ENCODE assay signal across 8 cellular contexts in the genomic region with DNA sequence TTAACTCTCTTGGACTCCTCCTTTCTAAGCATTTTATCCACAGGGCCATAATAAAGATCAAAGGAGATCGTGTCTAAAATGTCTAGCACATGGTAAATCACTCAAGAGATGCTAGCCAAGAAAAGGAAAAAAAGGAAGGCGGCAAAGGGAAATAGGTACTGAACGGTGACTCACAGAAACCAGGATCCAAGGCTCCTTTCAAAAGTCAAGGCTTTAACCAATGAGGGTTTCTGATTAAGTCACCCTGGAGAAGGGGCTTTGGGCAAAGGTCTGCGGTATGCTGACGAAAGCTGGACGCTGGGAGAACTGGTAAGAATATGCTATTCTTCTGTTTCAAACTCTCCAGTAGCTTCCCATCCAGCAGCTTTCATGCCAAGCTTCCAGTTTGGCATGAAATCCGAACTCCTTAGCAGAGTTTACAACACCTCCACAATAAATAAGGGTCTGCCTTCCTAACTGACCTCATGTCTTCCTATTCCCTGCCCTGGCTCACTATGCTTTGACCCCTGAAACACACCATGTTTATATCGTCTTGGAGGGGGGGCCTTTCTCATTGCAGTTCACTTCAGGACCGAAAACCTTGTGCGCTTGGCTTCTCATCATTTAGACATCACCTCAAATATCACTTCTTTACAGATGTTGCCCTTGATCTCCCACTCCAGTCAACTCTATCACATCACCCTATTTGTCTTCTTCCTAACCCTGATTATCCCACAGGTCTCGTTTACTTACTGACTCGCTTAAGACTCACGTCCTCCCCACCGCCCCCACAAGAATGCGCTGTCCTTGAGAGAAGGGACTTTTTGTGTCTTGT. TPM values are rescaled to one million over a fixed set of nuclear protein-coding genes. Genes with fewer than 3 reads are reported as not detected.
DNase-seq lines count a peak whose midpoint lies in the region; ATAC-seq, FAIRE-seq and TF ChIP-seq lines count a peak whose summit lies in the region.

No MANE protein-coding gene starts in this region.

- H2AFZ ChIP-seq in H9 (ENCODE audit: low read length): no peak overlapping the region

- peaks cover 6% of the 10 kb centered on the region for H3K23me2 ChIP-seq in H9 (ENCODE audit: insufficient read length, low read depth, low read length, poor library complexity, severe bottlenecking)

- no peak overlapping the region for H2BK15ac ChIP-seq in H9 (ENCODE audit: low read depth, low read length)

- H3K4me3 ChIP-seq in cardiac muscle cell: peak overlapping the region; percentile 83

- intact Hi-C loops in CD4-positive, alpha-beta T cell (cut with DNase I, micrococcal nuclease): loop anchor here (2.0 to 5.0 kb wide), 2 partner anchors 33 to 52 kb away; no protein-coding TSS in a partner anchor

- H2BK120ac ChIP-seq in H9 (ENCODE audit: low read depth, low read length, poor library complexity, severe bottlenecking): no peak overlapping the region

- H4K20me1 ChIP-seq in H9 (ENCODE audit: control insufficient read depth, insufficient read depth, insufficient read length): no peaks in the 10 kb centered on the region

- peak in 9 of 10 experiments; percentile 17 to 61 (median 34) for DNase-seq in CD4-positive, alpha-beta T cell
- DNase-seq in H9: no peak
- peak; percentile 70 for DNase-seq in RCC 7860 (ENCODE audit: low spot score)
- peak; percentile 63 for DNase-seq in activated naive CD4-positive, alpha-beta T cell treated with anti-CD3 and anti-CD28 coated beads, Interleukin-2, amount 10 ng/mL, durations not matched to agents 7 days and 5 days
- peak; percentile 30 to 51 for DNase-seq in cardiac muscle cell (ENCODE audit: low read depth in 1 of 2, low spot score in 1 of 2)
- DNase-seq in retina: peak; percentile 15

- H3K9ac ChIP-seq in H9 (ENCODE audit: extremely low read depth, insufficient read length, low read length): peak overlapping the region; percentile 73

- no peak overlapping the region for H3K4ac ChIP-seq in H9 (ENCODE audit: low read depth, low read length)

- TF ChIP-seq CTCF in CD4-positive, alpha-beta T cell (IDR thresholded peaks at IDR 0.05): no peak
- TF ChIP-seq CTCF in H9 (conservative IDR thresholded peaks at IDR 0.05) (no peak), cardiac muscle cell (IDR thresholded peaks at IDR 0.05; ENCODE audit: low read depth, low read length) (peak; percentile 11)

- peaks cover 52% of the 10 kb centered on the region for H3K4me1 Mint-ChIP-seq in CD4-positive, alpha-beta T cell (ENCODE audit: low read depth)
- H3K4me1 Mint-ChIP-seq in H9: peaks cover 27 to 34% of the 10 kb centered on the region in 2 experiments
- peaks cover 64% of the 10 kb centered on the region for H3K4me1 Mint-ChIP-seq in activated naive CD4-positive, alpha-beta T cell treated with anti-CD3 and anti-CD28 coated beads, Interleukin-2, amount 10 ng/mL, durations not matched to agents 7 days and 5 days

- no peak overlapping the region for H2BK20ac ChIP-seq in H9 (ENCODE audit: low read depth, low read length, poor library complexity, severe bottlenecking)

- H3K27me3 Mint-ChIP-seq in CD4-positive, alpha-beta T cell: no peaks in the 10 kb centered on the region
- peaks cover 39% of the 10 kb centered on the region for H3K27me3 Mint-ChIP-seq in H9 (ENCODE audit: low read depth)
- no peaks in the 10 kb centered on the region for H3K27me3 Mint-ChIP-seq in activated naive CD4-positive, alpha-beta T cell treated with anti-CD3 and anti-CD28 coated beads, Interleukin-2, amount 10 ng/mL, durations not matched to agents 7 days and 5 days

- no peak overlapping the region for H3K23ac ChIP-seq in H9 (ENCODE audit: insufficient read length, low read depth, low read length)

- peak overlapping the region; percentile 93 for H3K4me2 ChIP-seq in H9 (ENCODE audit: insufficient read depth, insufficient read length, low read length)

- WGBS in H9 (ENCODE audit: extremely low coverage, insufficient read length, low lambda C conversion rate): no CpG with 5 or more reads among the region's 15 CpGs

- peak overlapping the region; percentile 66 for H3K27ac ChIP-seq in CD4-positive, alpha-beta T cell (ENCODE audit: low read depth, low read length)
- H3K27ac ChIP-seq in H9 (ENCODE audit: insufficient read length, low read depth, low read length) (no peak overlapping the region), cardiac muscle cell (peak overlapping the region; percentile 82)

- no peaks in the 10 kb centered on the region for H3K9me3 ChIP-seq in CD4-positive, alpha-beta T cell (ENCODE audit: control insufficient read depth, low read length)
- H3K9me3 ChIP-seq in H9 (ENCODE audit: control insufficient read depth, low read depth, low read length): no peaks in the 10 kb centered on the region
- H3K9me3 ChIP-seq in cardiac muscle cell (ENCODE audit: low read depth): no peaks in the 10 kb centered on the region

- H3K36me3 Mint-ChIP-seq in CD4-positive, alpha-beta T cell (ENCODE audit: low read depth): peaks cover 28% of the 10 kb centered on the region
- H3K36me3 Mint-ChIP-seq in H9 (ENCODE audit: insufficient read depth in 1 of 3, low read depth in 3 of 3): peaks cover 16 to 34% (median 32%) of the 10 kb centered on the region in 3 experiments; a peak in 6 of 7 replicates
- peaks cover 29% of the 10 kb centered on the region for H3K36me3 Mint-ChIP-seq in activated naive CD4-positive, alpha-beta T cell treated with anti-CD3 and anti-CD28 coated beads, Interleukin-2, amount 10 ng/mL, durations not matched to agents 7 days and 5 days

- no peak overlapping the region for H4K91ac ChIP-seq in H9 (ENCODE audit: insufficient read length, low read depth, low read length)

- FAIRE-seq in RCC 7860 (lab: Jason Lieb, UNC): no peak

- H3K27me3 ChIP-seq in CD4-positive, alpha-beta T cell (ENCODE audit: control insufficient read depth, insufficient read depth, low read length): no peaks in the 10 kb centered on the region
- H3K27me3 ChIP-seq in H9 (ENCODE audit: insufficient read depth, low read length): no peaks in the 10 kb centered on the region; the same call in 1 of the 2 replicates
- H3K27me3 ChIP-seq in cardiac muscle cell: no peaks in the 10 kb centered on the region

- H3K9me3 Mint-ChIP-seq in CD4-positive, alpha-beta T cell: no peaks in the 10 kb centered on the region
- H3K9me3 Mint-ChIP-seq in H9: no peaks in the 10 kb centered on the region; a peak in 1 of 5 replicates
- peaks cover 1% of the 10 kb centered on the region for H3K9me3 Mint-ChIP-seq in activated naive CD4-positive, alpha-beta T cell treated with anti-CD3 and anti-CD28 coated beads, Interleukin-2, amount 10 ng/mL, durations not matched to agents 7 days and 5 days

- no peak overlapping the region for H2BK5ac ChIP-seq in H9 (ENCODE audit: insufficient read length, low read length)

- H4K5ac ChIP-seq in H9 (ENCODE audit: insufficient read length, low read depth, low read length): no peak overlapping the region

- peak overlapping the region; percentile 42; the same call in 1 of the 2 replicates for H3K14ac ChIP-seq in H9 (ENCODE audit: insufficient read depth, low read length)

- POLR2A ChIA-PET in CD4-positive, alpha-beta T cell (lab: Charles Lee): interaction anchor here (0.5 to 5.7 kb wide), 18 partner anchors 8 to 96 kb away, joined by 3 to 61 read pairs (median 4); a partner anchor contains a TSS

- H2AK5ac ChIP-seq in H9 (ENCODE audit: insufficient read length, low read length): no peak overlapping the region

- peak; percentile 57 for ATAC-seq in CD4-positive, alpha-beta T cell (ENCODE audit: poor library complexity)
- ATAC-seq in GM19455 (IDR thresholded peaks at IDR 0.05; ENCODE audit: unreplicated experiment): no peak
- ATAC-seq in HG03520 (IDR thresholded peaks at IDR 0.05; ENCODE audit: unreplicated experiment): no peak

- H3K56ac ChIP-seq in H9 (ENCODE audit: insufficient read length, low read depth, low read length): no peak overlapping the region

- H3K79me2 ChIP-seq in H9 (ENCODE audit: insufficient read depth, low read length): no peaks in the 10 kb centered on the region

- H3K18ac ChIP-seq in H9 (ENCODE audit: insufficient read length, low read depth, low read length): no peak overlapping the region

- H3K27ac Mint-ChIP-seq in CD4-positive, alpha-beta T cell: peak overlapping the region; percentile 81
- peak overlapping the region in 2 of 3 experiments; percentile 88 to 90; a peak in 3 of 7 replicates for H3K27ac Mint-ChIP-seq in H9
- peak overlapping the region; percentile 90 for H3K27ac Mint-ChIP-seq in activated naive CD4-positive, alpha-beta T cell treated with anti-CD3 and anti-CD28 coated beads, Interleukin-2, amount 10 ng/mL, durations not matched to agents 7 days and 5 days

- CTCF ChIA-PET in CD4-positive, alpha-beta T cell (lab: Charles Lee): interaction anchor here (0.7 to 2.4 kb wide), 11 partner anchors 8 to 137 kb away, joined by 3 to 12 read pairs (median 3); no protein-coding TSS in a partner anchor
- CTCF ChIA-PET in activated naive CD4-positive, alpha-beta T cell treated with anti-CD3 and anti-CD28 coated beads, Interleukin-2, amount 10 ng/mL, durations not matched to agents 7 days and 5 days (lab: Charles Lee): interaction anchor here (1.0 to 1.7 kb wide), 6 partner anchors 10 to 153 kb away, joined by 3 to 4 read pairs (median 3); no protein-coding TSS in a partner anchor

- peaks cover 20% of the 10 kb centered on the region for H3K36me3 ChIP-seq in cardiac muscle cell

- H3K4me1 ChIP-seq in H9 (ENCODE audit: insufficient read depth, low read length) (0 out of 2 replicates have a peak, but pooled peaks cover 2% of the 10 kb centered on the region), cardiac muscle cell (ENCODE audit: low read depth) (peaks cover 10% of the 10 kb centered on the region)

- H2BK12ac ChIP-seq in H9 (ENCODE audit: insufficient read length, low read depth, low read length): no peak overlapping the region

- peaks cover 4% of the 10 kb centered on the region for H3K79me1 ChIP-seq in H9 (ENCODE audit: insufficient read depth, low read depth, low read length, poor library complexity, severe bottlenecking)

- H3T11ph ChIP-seq in H9 (ENCODE audit: low read length): no peak overlapping the region

- H4K8ac ChIP-seq in H9 (replicated peaks; ENCODE audit: insufficient read length, low read depth, low read length): no peak overlapping the region

- peak overlapping the region; percentile 98 for H3K4me3 Mint-ChIP-seq in CD4-positive, alpha-beta T cell
- H3K4me3 Mint-ChIP-seq in H9: peak overlapping the region; percentile 87 to 95
- H3K4me3 Mint-ChIP-seq in activated naive CD4-positive, alpha-beta T cell treated with anti-CD3 and anti-CD28 coated beads, Interleukin-2, amount 10 ng/mL, durations not matched to agents 7 days and 5 days: peak overlapping the region; percentile 87

RNA-seq across cellular contexts. Expression of a gene that starts 0.9 kb away (rescaled TPM):
- total RNA-seq in CD4-positive, alpha-beta T cell: 1 to 10 TPM; 5.6 to 5.9 TPM
- total RNA-seq in H9 (2021) (37.5 and 40.1 TPM in 2 replicates), cardiac muscle cell (79.2 and 80.0 TPM in 2 replicates)
- 107 and 130 TPM in 2 replicates for polyA plus RNA-seq in cardiac muscle cell

RNA-seq across cellular contexts. Expression of a gene that starts 7.0 kb away (rescaled TPM):
- total RNA-seq in CD4-positive, alpha-beta T cell: 100 to 1,000 TPM; 265 to 277 TPM
- total RNA-seq in H9 (2021): 41.3 and 43.0 TPM in 2 replicates
- 9.7 and 16.0 TPM in 2 replicates for total RNA-seq in cardiac muscle cell
- 18.0 and 19.1 TPM in 2 replicates for polyA plus RNA-seq in cardiac muscle cell

RNA-seq across cellular contexts. Expression of a gene that starts 49.4 kb away (rescaled TPM):
- total RNA-seq in CD4-positive, alpha-beta T cell: 10 to 100 TPM; 22.8 to 27.5 TPM
- total RNA-seq in H9 (2021): 83.5 and 92.0 TPM in 2 replicates
- total RNA-seq in cardiac muscle cell: 15.3 and 36.0 TPM in 2 replicates
- polyA plus RNA-seq in cardiac muscle cell: 14.9 and 17.2 TPM in 2 replicates
